In the genomic region with DNA sequence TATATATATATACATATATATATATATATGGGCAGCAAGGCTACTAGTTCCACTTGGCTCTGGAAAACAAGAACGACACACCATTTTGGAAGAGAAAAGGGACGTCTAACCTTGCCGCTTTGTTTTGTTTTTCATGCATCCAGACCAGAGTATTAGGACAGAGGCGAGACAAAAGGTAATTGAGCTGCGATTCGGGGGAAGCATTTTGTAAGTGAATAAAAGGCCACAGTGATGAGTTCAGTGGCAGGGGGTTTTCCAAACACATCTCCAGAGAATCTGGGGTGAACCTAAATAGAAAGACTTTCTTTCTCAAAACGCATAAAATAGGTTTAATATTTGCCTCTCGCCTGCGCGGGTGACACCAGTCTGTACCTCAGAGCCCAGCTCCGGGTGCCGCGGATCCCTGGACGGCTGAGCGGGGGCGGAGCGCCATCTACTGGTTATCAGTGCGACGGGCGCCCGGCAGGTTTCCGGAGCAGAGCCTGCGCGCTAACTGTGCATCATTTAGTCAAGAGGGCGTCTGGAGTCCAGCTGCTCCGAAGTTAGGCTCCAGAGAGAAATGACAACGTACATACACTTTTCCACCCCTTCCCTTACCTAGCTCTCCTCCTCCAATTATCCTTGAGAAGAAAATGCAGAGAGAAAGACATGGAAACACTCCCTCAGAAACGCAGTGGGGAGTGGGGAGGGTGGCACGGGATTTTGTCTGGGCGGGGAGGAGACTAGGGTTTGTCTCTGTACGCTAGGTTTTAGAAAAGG, we compare ENCODE assay signal across 9 cellular contexts.
DNase-seq lines count a peak whose midpoint lies in the region; ATAC-seq and TF ChIP-seq lines count a peak whose summit lies in the region.
"Had no signal": no experiment of that assay in that cellular context is flagged by ENCODE, and none has a peak within 500 bp of the region (broad histone marks: within the 10 kb centered on the region; RNA-seq: fewer than 3 reads in every experiment).

No MANE protein-coding gene starts in this region.

- no peaks in the 10 kb centered on the region for H3K9me3 Mint-ChIP-seq in nephron

- peaks cover 55% of the 10 kb centered on the region for H3K4me1 Mint-ChIP-seq in nephron

- no peak for TF ChIP-seq POLR2A in Peyer's patch (IDR thresholded peaks at IDR 0.05)

- H3K4me1 ChIP-seq in HUES6 (ENCODE audit: control insufficient read depth, insufficient read depth, low read length): 0 out of 2 replicates have a peak, but pooled peaks cover 2% of the 10 kb centered on the region
- H3K4me1 ChIP-seq in Peyer's patch: no peaks in the 10 kb centered on the region

- peak overlapping the region; percentile 52 for H3K4me3 ChIP-seq in HUES6 (ENCODE audit: low read depth, low read length)
- peak overlapping the region in 1 of 4 donors; percentile 23 for H3K4me3 ChIP-seq in Peyer's patch
- peak overlapping the region; percentile 25 for H3K4me3 ChIP-seq in fibroblast of mammary gland (ENCODE audit: control insufficient read depth, low read depth, low read length)
- H3K4me3 ChIP-seq: skin epidermis had no signal

- peak; percentile 99 for ATAC-seq in GM21526 (IDR thresholded peaks at IDR 0.05; ENCODE audit: low FRiP score, unreplicated experiment)
- ATAC-seq in stimulated activated naive CD8-positive, alpha-beta T cell treated with anti-CD3 and anti-CD28 coated beads, Interleukin-15, Interleukin-2, amounts not matched to agents 100 U/mL and 50 U/mL, for 24 hours: peak; percentile 97

- H3K9ac ChIP-seq in HUES6 (ENCODE audit: low read length): peak overlapping the region; percentile 17

- no peak overlapping the region for H3K27ac ChIP-seq in HUES6 (ENCODE audit: low read depth, low read length)
- no peak overlapping the region for H3K27ac ChIP-seq in Peyer's patch
- H3K27ac ChIP-seq: skin epidermis had no signal

- no peaks in the 10 kb centered on the region; the same call in 1 of the 2 replicates for H3K9me3 ChIP-seq in HUES6 (ENCODE audit: control insufficient read depth, insufficient read depth, low read depth, low read length)
- no peaks in the 10 kb centered on the region for H3K9me3 ChIP-seq in Peyer's patch

- H3K27ac Mint-ChIP-seq in nephron: peak overlapping the region; percentile 78 to 90 (median 86)

- TF ChIP-seq CTCF in Peyer's patch (IDR thresholded peaks at IDR 0.05): peak; percentile 54 to 92 (median 80)
- TF ChIP-seq CTCF in fibroblast of mammary gland (conservative IDR thresholded peaks at IDR 0.05; ENCODE audit: control insufficient read depth, insufficient read depth, low read depth, low read length): peak; percentile 85
- TF ChIP-seq CTCF in nephron (IDR thresholded peaks at IDR 0.05; ENCODE audit: unreplicated experiment in 3 of 3): peak; percentile 98 to 99 (median 98)

- H3K27me3 ChIP-seq in HUES6 (ENCODE audit: control insufficient read depth, insufficient read depth, low read length): peaks cover 13% of the 10 kb centered on the region; the same call in 1 of the 2 replicates
- H3K27me3 ChIP-seq in Peyer's patch: no peaks in the 10 kb centered on the region

- DNase-seq in DMS153 treated with DMSO at 0.1 percent for 48 hours (lab: John Stamatoyannopoulos, UW; ENCODE audit: unreplicated experiment) (peak; percentile 76), Peyer's patch (peak; percentile 55 to 80 (median 78)), activated T-helper 1 cell treated with Interleukin-2 at 50 U/mL for 16 hours (ENCODE audit: low read depth) (peak; percentile 67), fibroblast of mammary gland (ENCODE audit: low read depth) (peak; percentile 66)
- DNase-seq in stimulated activated naive CD8-positive, alpha-beta T cell treated with anti-CD3 and anti-CD28 coated beads, Interleukin-15, Interleukin-2, amounts not matched to agents 100 U/mL and 50 U/mL, for 24 hours: peak; percentile 89

- peaks cover 9% of the 10 kb centered on the region for H3K27me3 Mint-ChIP-seq in nephron (ENCODE audit: low read depth)

- peak overlapping the region; percentile 72 to 80 (median 74) for H3K4me3 Mint-ChIP-seq in nephron

- H3K36me3 ChIP-seq in HUES6 (ENCODE audit: control insufficient read depth, insufficient read depth, low read length) (no peaks in the 10 kb centered on the region), Peyer's patch (no peaks in the 10 kb centered on the region)

- H3K36me3 Mint-ChIP-seq in nephron (ENCODE audit: low read depth): no peaks in the 10 kb centered on the region
